ENCODE assay signal across 8 cellular contexts in the genomic region with DNA sequence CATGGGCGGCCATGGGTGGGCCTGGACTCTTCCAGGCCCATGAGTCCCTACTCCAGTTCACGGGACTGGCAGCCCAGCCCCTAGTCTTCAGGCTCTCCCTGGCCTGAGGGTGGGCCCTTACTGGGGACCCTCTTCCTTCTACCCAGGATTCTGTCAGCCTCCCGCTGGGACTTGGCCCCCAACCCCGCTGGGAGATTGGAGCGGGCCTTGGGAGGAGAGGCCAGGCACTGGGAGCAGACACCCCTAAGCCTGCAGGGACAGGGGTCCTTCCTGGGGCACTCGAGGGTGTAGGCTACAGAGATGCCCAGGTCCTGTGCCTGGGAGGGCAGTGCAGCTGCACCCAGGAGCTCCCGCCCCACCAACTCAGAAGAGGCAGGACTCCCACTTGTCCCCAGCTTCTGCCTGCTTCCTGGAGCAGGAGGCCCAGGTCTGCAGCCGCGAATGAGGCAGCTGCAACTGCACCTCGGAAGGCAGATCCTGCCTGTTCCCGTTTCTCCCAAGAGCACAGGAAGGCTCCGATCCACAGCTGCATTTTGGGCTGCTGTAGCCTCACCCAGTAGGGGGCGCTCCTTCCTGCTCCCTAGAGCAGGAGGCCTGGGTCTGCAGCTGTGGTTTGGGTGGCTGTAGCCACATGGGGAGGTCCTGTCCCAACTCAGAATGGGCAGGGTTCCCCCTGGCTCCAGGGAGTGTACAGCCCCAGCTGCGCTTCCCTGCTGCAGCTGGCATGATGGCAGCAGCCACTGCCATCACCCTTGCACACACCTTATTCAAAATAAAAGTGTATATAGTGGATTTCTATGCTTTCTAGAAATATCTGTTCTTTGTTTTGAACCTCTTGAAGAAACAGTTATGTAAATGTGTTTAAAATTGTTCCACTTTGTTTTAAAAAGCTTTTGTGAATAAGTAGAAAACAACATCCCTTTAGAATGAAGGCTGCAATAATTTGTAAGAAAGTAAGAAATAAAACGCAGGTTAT. TPM values are rescaled to one million over a fixed set of nuclear protein-coding genes. Genes with fewer than 3 reads are reported as not detected.
A peak's percentile ranks its signal among the peaks of the same experiment; 100 is the strongest.
DNase-seq lines count a peak whose midpoint lies in the region; ATAC-seq and TF ChIP-seq lines count a peak whose summit lies in the region.

No MANE protein-coding gene starts in this region.

- no peaks in the 10 kb centered on the region for H3K4me1 ChIP-seq in gastrocnemius medialis

- intact Hi-C loops in head of caudate nucleus (cut with DNase I): no loop called here
- intact Hi-C loops in gastrocnemius medialis (cut with DNase I; ENCODE audit: low total_unique reads): no loop called here

- H3K27me3 ChIP-seq in gastrocnemius medialis: no peaks in the 10 kb centered on the region

- no peaks in the 10 kb centered on the region for H3K36me3 ChIP-seq in gastrocnemius medialis

- in situ Hi-C loops in gastrocnemius medialis (cut with MboI; ENCODE audit: low sequenced_read_pairs in 4 of 4): no loop called here

- TF ChIP-seq CTCF in gastrocnemius medialis (IDR thresholded peaks at IDR 0.05 in 4 of 5, conservative IDR thresholded peaks at IDR 0.05 in 1 of 5): peak in 2 of 5 experiments; percentile 11 to 13

- DNase-seq in Daoy (ENCODE audit: low read depth) (peak; percentile 21), MV-4-11 (lab: John Stamatoyannopoulos, UW) (peak; percentile 3), activated T-cell treated with anti-CD3 and anti-CD28 coated beads for 48 hours (ENCODE audit: low read depth) (peak; percentile 31), head of caudate nucleus (peak in 39 of 42 donors; percentile 6 to 78 (median 54)), HPDE6-E6E7 (ENCODE audit: extremely low spot score) (no peak), gastrocnemius medialis (no peak)
- peak; percentile 18 to 30 (median 25) for DNase-seq in stimulated activated CD4-positive, alpha-beta T cell treated with anti-CD3 and anti-CD28 coated beads, Interleukin-1b, Interleukin-23, amount 100 ng/mL, for 24 hours (ENCODE audit: low read depth in 4 of 4, low spot score in 1 of 4)

- H3K4me3 ChIP-seq in gastrocnemius medialis: no peak overlapping the region

- H3K9me3 ChIP-seq in gastrocnemius medialis: no peaks in the 10 kb centered on the region

- H3K27ac ChIP-seq in gastrocnemius medialis: no peak overlapping the region

- TF ChIP-seq POLR2A in gastrocnemius medialis (IDR thresholded peaks at IDR 0.05): no peak

- ATAC-seq in gastrocnemius medialis (no peak), HG03175 (IDR thresholded peaks at IDR 0.05; ENCODE audit: unreplicated experiment) (no peak)

RNA-seq across cellular contexts. Expression of a gene that starts 46.8 kb away (rescaled TPM):
- not detected in 2 replicates for total RNA-seq in Daoy (2014; rRNA removed; shearing (Covaris generic))
- total RNA-seq in gastrocnemius medialis: not detected

Comparison
In these comparisons a context has a peak if more than half of its experiments do, and no peak if none do; other contexts are left out.
1. DNase-seq: peak in Daoy (single experiment), MV-4-11 (single experiment), activated T-cell treated with anti-CD3 and anti-CD28 coated beads for 48 hours (single experiment), head of caudate nucleus (39 of 42) and stimulated activated CD4-positive, alpha-beta T cell treated with anti-CD3 and anti-CD28 coated beads, Interleukin-1b, Interleukin-23, amount 100 ng/mL, for 24 hours (4 of 4); none in HPDE6-E6E7 (single experiment) and gastrocnemius medialis (0 of 2).